8 cellular contexts compared by ENCODE assay signal in genomic region chr20:45910670-45911485, GRCh38. TPM values are rescaled to one million over a fixed set of nuclear protein-coding genes. Genes with fewer than 3 reads are reported as not detected.
DNase-seq lines count a peak whose midpoint lies in the region; TF ChIP-seq lines count a peak whose summit lies in the region.

No MANE protein-coding gene starts in this region.

- peak; percentile 99 for DNase-seq in NAMALWA (ENCODE audit: low spot score)
- DNase-seq in UCSD-AML1 (lab: John Stamatoyannopoulos, UW; ENCODE audit: unreplicated experiment): peak; percentile 96
- peak; percentile 96 for DNase-seq in brain pericyte (ENCODE audit: low read depth, low spot score)
- DNase-seq in NCI-H510A treated with DMSO at 0.1 percent for 48 hours (lab: John Stamatoyannopoulos, UW): no peak

- no peaks in the 10 kb centered on the region for H3K4me1 ChIP-seq in HEK293 (ENCODE audit: control insufficient read depth, insufficient read depth, low read length)
- H3K4me1 ChIP-seq in skeletal muscle satellite cell (ENCODE audit: control insufficient read depth, insufficient read depth, low read length): peaks cover 20% of the 10 kb centered on the region

- no peaks in the 10 kb centered on the region for H3K27me3 ChIP-seq in skeletal muscle satellite cell (ENCODE audit: control insufficient read depth, insufficient read depth, low read length)

- peak overlapping the region; percentile 42; the same call in 1 of the 2 replicates for H3K4me3 ChIP-seq in GM08714 (ENCODE audit: low read length)
- no peak overlapping the region for H3K4me3 ChIP-seq in HEK293 (ENCODE audit: low read depth, low read length)
- peak overlapping the region; percentile 65 for H3K4me3 ChIP-seq in iPS-18c (ENCODE audit: insufficient read depth, low read depth, low read length)
- peak overlapping the region; percentile 61 for H3K4me3 ChIP-seq in skeletal muscle satellite cell (ENCODE audit: low read length)

- CTCF ChIA-PET in HEK293 (lab: Yijun Ruan, JAX): interaction anchor here (0.9 kb wide), 1 partner anchor 19 kb away, joined by 4 read pairs; the partner anchor contains the start of gene CTSA

- H3K27ac ChIP-seq in HEK293 (ENCODE audit: extremely low read depth, low read depth, low read length): no peak overlapping the region

- no peak for TF ChIP-seq CTCF in HEK293 (tag by site-specific recombination; IDR thresholded peaks at IDR 0.05)

- POLR2A ChIA-PET in HEK293 (lab: Yijun Ruan, JAX): interaction anchor here (0.9 to 1.5 kb wide), 3 partner anchors 12 to 28 kb away, joined by 3 to 8 read pairs (median 3); partner anchors contain the start of gene PCIF1

- H3K9ac ChIP-seq in skeletal muscle satellite cell (ENCODE audit: low read depth, low read length): no peak overlapping the region

- H3K4me2 ChIP-seq in skeletal muscle satellite cell (ENCODE audit: low read length): peak overlapping the region; percentile 78

- H3K36me3 ChIP-seq in HEK293 (ENCODE audit: control insufficient read depth in 2 of 2, insufficient read depth in 1 of 2, low read length in 2 of 2): no peaks in the 10 kb centered on the region
- no peaks in the 10 kb centered on the region for H3K36me3 ChIP-seq in skeletal muscle satellite cell (ENCODE audit: insufficient read depth, low read length)

- H3K9me3 ChIP-seq in HEK293 (ENCODE audit: control insufficient read depth, insufficient read depth, low read depth, low read length): no peaks in the 10 kb centered on the region
- H3K9me3 ChIP-seq in iPS-18c (ENCODE audit: control insufficient read depth, insufficient read depth, low read length): no peaks in the 10 kb centered on the region
- H3K9me3 ChIP-seq in skeletal muscle satellite cell (replicated peaks; ENCODE audit: low read length): no peaks in the 10 kb centered on the region

TF ChIP-seq in HEK293, 187 proteins besides CTCF, POLR2A, EP300 and RAD21 (continues in another document):
- no peak for TF ChIP-seq ZIC2 (tag by site-specific recombination; IDR thresholded peaks at IDR 0.05)
- TF ChIP-seq ZNF473 (tag by site-specific recombination; IDR thresholded peaks at IDR 0.05): no peak
- no peak for TF ChIP-seq ZNF239 (tag by site-specific recombination; IDR thresholded peaks at IDR 0.05)
- TF ChIP-seq ZNF501 (tag by site-specific recombination; IDR thresholded peaks at IDR 0.05): no peak
- peak; percentile 89 for TF ChIP-seq ZNF366 (tag by site-specific recombination; conservative IDR thresholded peaks at IDR 0.05)
- no peak for TF ChIP-seq ZBTB44 (tag by site-specific recombination; IDR thresholded peaks at IDR 0.05)
- peak; percentile 76 for TF ChIP-seq KLF1 (tag by site-specific recombination; IDR thresholded peaks at IDR 0.05)
- TF ChIP-seq ZNF701 (tag by site-specific recombination; IDR thresholded peaks at IDR 0.05): no peak
- TF ChIP-seq ZNF146 (tag by site-specific recombination; IDR thresholded peaks at IDR 0.05): no peak
- TF ChIP-seq INSM2 (tag by site-specific recombination; IDR thresholded peaks at IDR 0.05): 0 out of 2 replicates have a peak, but pooled peaks have one; percentile 11
- peak; percentile 82 for TF ChIP-seq SP3 (tag by site-specific recombination; IDR thresholded peaks at IDR 0.05)
- 0 out of 2 replicates have a peak, but pooled peaks have one; percentile 21 for TF ChIP-seq SP7 (tag by site-specific recombination; IDR thresholded peaks at IDR 0.05)
- no peak for TF ChIP-seq ZNF513 (tag by site-specific recombination; IDR thresholded peaks at IDR 0.05)
- peak; percentile 45; the same call in 1 of the 2 replicates for TF ChIP-seq KLF8 (tag by site-specific recombination; IDR thresholded peaks at IDR 0.05)
- TF ChIP-seq ZFP37 (tag by site-specific recombination; IDR thresholded peaks at IDR 0.05): no peak
- no peak for TF ChIP-seq ZNF544 (tag by site-specific recombination; IDR thresholded peaks at IDR 0.05)
- no peak for TF ChIP-seq ZNF610 (tag by site-specific recombination; IDR thresholded peaks at IDR 0.05; ENCODE audit: borderline replicate concordance)
- peak; percentile 96 for TF ChIP-seq KLF9 (tag by site-specific recombination; IDR thresholded peaks at IDR 0.05; ENCODE audit: low read depth)
- TF ChIP-seq ZNF596 (tag by site-specific recombination; IDR thresholded peaks at IDR 0.05): no peak
- TF ChIP-seq ZNF121 (tag by site-specific recombination; IDR thresholded peaks at IDR 0.05): no peak
- TF ChIP-seq ZNF585B (tag by site-specific recombination; IDR thresholded peaks at IDR 0.05): no peak
- TF ChIP-seq ZBTB21 (tag by site-specific recombination; IDR thresholded peaks at IDR 0.05): no peak
- no peak for TF ChIP-seq OSR2 (tag by site-specific recombination; IDR thresholded peaks at IDR 0.05)
- TF ChIP-seq ZNF830 (tag by site-specific recombination; IDR thresholded peaks at IDR 0.05; ENCODE audit: low read depth): no peak
- TF ChIP-seq ZNF449 (tag by site-specific recombination; IDR thresholded peaks at IDR 0.05): no peak
- TF ChIP-seq ZBTB49 (tag by site-specific recombination; IDR thresholded peaks at IDR 0.05; ENCODE audit: low read depth): no peak

RNA-seq across cellular contexts. Expression of gene PLTP, which starts 1.1 kb away (rescaled TPM):
- 5.6 and 11.8 TPM in 2 replicates for total RNA-seq in skeletal muscle satellite cell (2012; rRNA removed)

RNA-seq across cellular contexts. Expression of gene CTSA, which starts 19.7 kb away (rescaled TPM):
- 55.3 and 62.3 TPM in 2 replicates for total RNA-seq in skeletal muscle satellite cell (2012; rRNA removed)

RNA-seq across cellular contexts. Expression of gene NEURL2, which starts 19.9 kb away (rescaled TPM):
- total RNA-seq in skeletal muscle satellite cell (2012; rRNA removed): 2.0 and 2.5 TPM in 2 replicates

RNA-seq across cellular contexts. Expression of gene SPATA25, which starts 23.5 kb away (rescaled TPM):
- 0.44 and 0.76 TPM in 2 replicates for total RNA-seq in skeletal muscle satellite cell (2012; rRNA removed)

RNA-seq across cellular contexts. Expression of gene PCIF1, which starts 23.6 kb away (rescaled TPM):
- total RNA-seq in skeletal muscle satellite cell (2012; rRNA removed): 8.7 and 9.4 TPM in 2 replicates
